Comparison of ENCODE assay signal across 1 cellular context in genomic region chr12:14767617-14768016, GRCh38.
TF ChIP-seq lines count a peak whose summit lies in the region.

No MANE protein-coding gene starts in this region.

TF ChIP-seq in SK-N-SH treated with all-trans-retinoic acid at 6 μM for 48 hours, 23 proteins besides CTCF, POLR2A, EP300 and RAD21 (continued from another document):
- TF ChIP-seq PATZ1 (CRISPR knock-in tag; IDR thresholded peaks at IDR 0.05; ENCODE audit: borderline replicate concordance) (no peak), ARNTL (CRISPR knock-in tag; IDR thresholded peaks at IDR 0.05; ENCODE audit: borderline replicate concordance, low read depth) (no peak), TSHZ2 (CRISPR knock-in tag; IDR thresholded peaks at IDR 0.05) (no peak)
TF ChIP-seq in SK-N-SH treated with all-trans-retinoic acid at 6 μM for 48 hours: peak in this region for 0.
